In genomic region chr17:4333041-4333440, GRCh38 we compare ENCODE assay signal across 18 cellular contexts. TPM values are rescaled to one million over a fixed set of nuclear protein-coding genes. Genes with fewer than 3 reads are reported as not detected.
DNase-seq lines count a peak whose midpoint lies in the region; ATAC-seq and TF ChIP-seq lines count a peak whose summit lies in the region.
"Had no signal": no experiment of that assay in that cellular context is flagged by ENCODE, and none has a peak within 500 bp of the region (broad histone marks: within the 10 kb centered on the region; RNA-seq: fewer than 3 reads in every experiment).

No MANE protein-coding gene starts in this region.

- POLR2A ChIA-PET in HEK293 (lab: Yijun Ruan, JAX), result no interaction called here

- H3K4me3 ChIP-seq in HEK293 (ENCODE audit: low read depth, low read length), result no peak overlapping the region
- H3K4me3 ChIP-seq: mucosa of descending colon, thoracic aorta had no signal

- CTCF ChIA-PET in HEK293 (lab: Yijun Ruan, JAX), result interaction anchor here (0.7 to 1.5 kb wide), 2 partner anchors 10 to 22 kb away, joined by 3 to 5 read pairs; no protein-coding TSS in a partner anchor

- no peak for TF ChIP-seq CTCF in HEK293 (tag by site-specific recombination; IDR thresholded peaks at IDR 0.05)
- TF ChIP-seq CTCF in progenitor cell of endocrine pancreas (IDR thresholded peaks at IDR 0.05; ENCODE audit: unreplicated experiment), result no peak

- peaks cover 0 to 6% of the 10 kb centered on the region in 2 experiments; a peak in 1 of 3 replicates for H3K36me3 ChIP-seq in HEK293 (ENCODE audit: control insufficient read depth in 2 of 2, insufficient read depth in 1 of 2, low read length in 2 of 2)
- H3K36me3 ChIP-seq: thoracic aorta had no signal

- peaks cover 33% of the 10 kb centered on the region for H3K4me1 Mint-ChIP-seq in T-helper 2 cell treated with Interferon-gamma antibody and Interleukin-4, amounts not matched to agents 5 μg/mL and 100 μg/mL, for 36 hours (ENCODE audit: low read depth)
- peaks cover 61% of the 10 kb centered on the region for H3K4me1 Mint-ChIP-seq in central memory CD8-positive, alpha-beta T cell
- peaks cover 18% of the 10 kb centered on the region for H3K4me1 Mint-ChIP-seq in progenitor cell of endocrine pancreas (ENCODE audit: low read depth)

- no peak overlapping the region for H3K27ac ChIP-seq in HEK293 (ENCODE audit: extremely low read depth, low read depth, low read length)
- H3K27ac ChIP-seq: thoracic aorta had no signal

- peaks cover 10% of the 10 kb centered on the region for H3K36me3 Mint-ChIP-seq in T-helper 2 cell treated with Interferon-gamma antibody and Interleukin-4, amounts not matched to agents 5 μg/mL and 100 μg/mL, for 36 hours (ENCODE audit: low read depth)
- peaks cover 13% of the 10 kb centered on the region for H3K36me3 Mint-ChIP-seq in central memory CD8-positive, alpha-beta T cell (ENCODE audit: insufficient read depth)
- H3K36me3 Mint-ChIP-seq in progenitor cell of endocrine pancreas (ENCODE audit: insufficient read depth), result peaks cover 1% of the 10 kb centered on the region

- H3K27me3 Mint-ChIP-seq in T-helper 2 cell treated with Interferon-gamma antibody and Interleukin-4, amounts not matched to agents 5 μg/mL and 100 μg/mL, for 36 hours (ENCODE audit: low read depth), result no peaks in the 10 kb centered on the region
- H3K27me3 Mint-ChIP-seq in central memory CD8-positive, alpha-beta T cell, result no peaks in the 10 kb centered on the region
- no peaks in the 10 kb centered on the region for H3K27me3 Mint-ChIP-seq in progenitor cell of endocrine pancreas

- no peaks in the 10 kb centered on the region for H3K9me3 Mint-ChIP-seq in T-helper 2 cell treated with Interferon-gamma antibody and Interleukin-4, amounts not matched to agents 5 μg/mL and 100 μg/mL, for 36 hours
- H3K9me3 Mint-ChIP-seq in central memory CD8-positive, alpha-beta T cell, result no peaks in the 10 kb centered on the region
- no peaks in the 10 kb centered on the region for H3K9me3 Mint-ChIP-seq in progenitor cell of endocrine pancreas (ENCODE audit: low read depth)
- H3K9me3 Mint-ChIP-seq: activated T-helper 2 cell treated with anti-CD3 and anti-CD28 coated beads, Interferon-gamma antibody, Interleukin-2, Interleukin-4, amounts not matched to agents 10 μg/mL and 5 μg/mL and 100 μg/mL, durations not matched to agents 14 hours and 24 hours and 36 hours had no signal

- H3K4me1 ChIP-seq in HEK293 (ENCODE audit: control insufficient read depth, insufficient read depth, low read length), result peaks cover 45% of the 10 kb centered on the region

- peak overlapping the region; percentile 55 for H3K27ac Mint-ChIP-seq in T-helper 2 cell treated with Interferon-gamma antibody and Interleukin-4, amounts not matched to agents 5 μg/mL and 100 μg/mL, for 36 hours
- H3K27ac Mint-ChIP-seq in central memory CD8-positive, alpha-beta T cell (ENCODE audit: low read depth), result peak overlapping the region; percentile 60
- H3K27ac Mint-ChIP-seq in progenitor cell of endocrine pancreas, result peak overlapping the region; percentile 84

- H3K4me3 Mint-ChIP-seq in T-helper 2 cell treated with Interferon-gamma antibody and Interleukin-4, amounts not matched to agents 5 μg/mL and 100 μg/mL, for 36 hours, result no peak overlapping the region
- H3K4me3 Mint-ChIP-seq in central memory CD8-positive, alpha-beta T cell, result no peak overlapping the region
- H3K4me3 Mint-ChIP-seq in progenitor cell of endocrine pancreas (ENCODE audit: low read depth), result no peak overlapping the region

- DNase-seq in T-helper 2 cell treated with Interferon-gamma antibody and Interleukin-4, amounts not matched to agents 5 μg/mL and 100 μg/mL, for 36 hours (ENCODE audit: low spot score), result no peak
- DNase-seq in T-helper 2 cell (no peak), progenitor cell of endocrine pancreas (ENCODE audit: low spot score, unreplicated experiment) (no peak), HT-29 (ENCODE audit: low spot score) (no peak)
- no peak for DNase-seq in central memory CD8-positive, alpha-beta T cell (ENCODE audit: low spot score in 2 of 2)
- no peak for DNase-seq in NK-92 treated with Interleukin-12 subunit alpha and Interleukin-12 subunit beta, amount 100 ng/mL, for 24 hours (lab: John Stamatoyannopoulos, UW)
- DNase-seq: amniotic stem cell, H7, Kasumi-1, left cardiac atrium, mucosa of descending colon, NCI-H1092 treated with DMSO at 0.1 percent for 48 hours, NCI-H2107, RPMI8226 had no signal

- no peak for ATAC-seq in central memory CD8-positive, alpha-beta T cell (replicated peaks; ENCODE audit: extremely low read depth, poor library complexity, severe bottlenecking)
- ATAC-seq in GM19023 (IDR thresholded peaks at IDR 0.05; ENCODE audit: unreplicated experiment), result no peak
- ATAC-seq: left cardiac atrium had no signal

- no peaks in the 10 kb centered on the region for H3K9me3 ChIP-seq in HEK293 (ENCODE audit: control insufficient read depth, insufficient read depth, low read depth, low read length)
- H3K9me3 ChIP-seq: mucosa of descending colon, thoracic aorta had no signal

TF ChIP-seq in HEK293, 187 proteins besides CTCF, POLR2A, EP300 and RAD21:
- TF ChIP-seq OSR2 (tag by site-specific recombination; IDR thresholded peaks at IDR 0.05), result no peak
- TF ChIP-seq ZFHX2 (tag by site-specific recombination; conservative IDR thresholded peaks at IDR 0.05), result no peak
- TF ChIP-seq ZNF623 (tag by site-specific recombination; IDR thresholded peaks at IDR 0.05), result no peak
- no peak for TF ChIP-seq ZXDB (tag by site-specific recombination; IDR thresholded peaks at IDR 0.05)
- peak; percentile 46; the same call in 1 of the 2 replicates for TF ChIP-seq PRDM6 (tag by site-specific recombination; IDR thresholded peaks at IDR 0.05)
- no peak for TF ChIP-seq SCRT1 (tag by site-specific recombination; IDR thresholded peaks at IDR 0.05; ENCODE audit: borderline replicate concordance)
- no peak for TF ChIP-seq ZNF202 (tag by site-specific recombination; IDR thresholded peaks at IDR 0.05; ENCODE audit: borderline replicate concordance)
- no peak for TF ChIP-seq ZNF133 (tag by site-specific recombination; IDR thresholded peaks at IDR 0.05)

RNA-seq across cellular contexts. Expression of gene UBE2G1, which starts 33.4 kb away (rescaled TPM):
- total RNA-seq in progenitor cell of endocrine pancreas, result 82.6 and 87.8 TPM in 2 replicates
- total RNA-seq in HT-29 (2014; rRNA removed; shearing (Covaris generic)), result 28.8 and 35.5 TPM in 2 replicates
